8 cellular contexts compared by ENCODE assay signal in genomic region chr19:55408320-55408836, GRCh38. TPM values are rescaled to one million over a fixed set of nuclear protein-coding genes. Genes with fewer than 3 reads are reported as not detected.
DNase-seq lines count a peak whose midpoint lies in the region; ATAC-seq and TF ChIP-seq lines count a peak whose summit lies in the region.

No MANE protein-coding gene starts in this region.

- H3K36me3 Mint-ChIP-seq in natural killer cell: no peaks in the 10 kb centered on the region

- no peaks in the 10 kb centered on the region for H3K9me3 Mint-ChIP-seq in natural killer cell

- peaks cover 25 to 29% of the 10 kb centered on the region in 2 donors for H3K4me1 Mint-ChIP-seq in natural killer cell

- H3K4me3 Mint-ChIP-seq in natural killer cell: peak overlapping the region; percentile 98

- intact Hi-C loops in natural killer cell (cut with micrococcal nuclease): loop anchor here (2.0 kb wide), 2 partner anchors 24 to 70 kb away; partner anchors contain the start of genes KMT5C, RPL28 and TMEM238

- TF ChIP-seq CTCF in LNCaP clone FGC (IDR thresholded peaks at IDR 0.05; ENCODE audit: control insufficient read depth, extremely low read depth, insufficient read depth) (no peak), choroid plexus epithelial cell (conservative IDR thresholded peaks at IDR 0.05; ENCODE audit: low read depth, low read length) (no peak), natural killer cell (IDR thresholded peaks at IDR 0.05) (no peak), GM10266 (IDR thresholded peaks at IDR 0.05; ENCODE audit: control insufficient read depth, insufficient read depth, low read depth, missing control alignments) (no peak)

- H3K4me2 ChIP-seq in BLaER1: peak overlapping the region; percentile 82

- peaks cover 25% of the 10 kb centered on the region for H3K9me3 ChIP-seq in BLaER1

- peak overlapping the region; percentile 72; the same call in 1 of the 2 replicates for H3K9ac ChIP-seq in BLaER1

- H3K4me3 ChIP-seq in BLaER1 (peak overlapping the region; percentile 58), LNCaP clone FGC (ENCODE audit: low read depth, low read length) (peak overlapping the region; percentile 81), choroid plexus epithelial cell (ENCODE audit: low read depth, low read length) (peak overlapping the region; percentile 60)

- no peaks in the 10 kb centered on the region for H3K27me3 Mint-ChIP-seq in natural killer cell (ENCODE audit: low read depth in 2 of 2)

- ATAC-seq in natural killer cell (no peak), left lobe of liver (no peak), GM21717 (IDR thresholded peaks at IDR 0.05; ENCODE audit: unreplicated experiment) (no peak)

- peaks cover 41% of the 10 kb centered on the region for H4K20me1 ChIP-seq in BLaER1

- peaks cover 34% of the 10 kb centered on the region for H3K36me3 ChIP-seq in BLaER1

- DNase-seq in LNCaP clone FGC (ENCODE audit: low read depth) (no peak), choroid plexus epithelial cell (ENCODE audit: low read depth) (no peak), natural killer cell (no peak), left lobe of liver (ENCODE audit: low spot score) (no peak), dedifferentiated amniotic fluid mesenchymal stem cell (ENCODE audit: extremely low spot score) (no peak), GM10266 (ENCODE audit: extremely low spot score) (no peak)

- peak overlapping the region; percentile 98 for H3K27ac ChIP-seq in BLaER1

- peak overlapping the region; percentile 99 to 100 for H3K27ac Mint-ChIP-seq in natural killer cell

- no peaks in the 10 kb centered on the region for H3K27me3 ChIP-seq in BLaER1

- H3K4me1 ChIP-seq in BLaER1: peaks cover 41% of the 10 kb centered on the region

RNA-seq across cellular contexts. Expression of gene UBE2S, which starts 0.8 kb away (rescaled TPM):
- total RNA-seq in natural killer cell (100 to 1,000 TPM in 1 of 3 donors, 10 to 100 TPM in 2; 60.2 to 107 (median 63.9) TPM), left lobe of liver (5.6 TPM)

RNA-seq across cellular contexts. Expression of gene RPL28, which starts 22.6 kb away (rescaled TPM):
- 1,000 to 10,000 TPM; 1,373 to 1,704 (median 1,679) TPM for total RNA-seq in natural killer cell
- 515 TPM for total RNA-seq in left lobe of liver

RNA-seq across cellular contexts. Expression of gene TMEM238, which starts 24.3 kb away (rescaled TPM):
- total RNA-seq in natural killer cell: 1 to 10 TPM; 2.9 to 5.1 (median 4.0) TPM
- total RNA-seq in left lobe of liver: 26.6 TPM

RNA-seq across cellular contexts. Expression of gene TMEM190, which starts 31.8 kb away (rescaled TPM):
- total RNA-seq in natural killer cell (not detected), left lobe of liver (not detected)

RNA-seq across cellular contexts. Expression of gene SHISA7, which starts 34.7 kb away (rescaled TPM):
- not detected for total RNA-seq in natural killer cell
- total RNA-seq in left lobe of liver: not detected
